Comparison of ENCODE assay signal across 7 cellular contexts in the genomic region with DNA sequence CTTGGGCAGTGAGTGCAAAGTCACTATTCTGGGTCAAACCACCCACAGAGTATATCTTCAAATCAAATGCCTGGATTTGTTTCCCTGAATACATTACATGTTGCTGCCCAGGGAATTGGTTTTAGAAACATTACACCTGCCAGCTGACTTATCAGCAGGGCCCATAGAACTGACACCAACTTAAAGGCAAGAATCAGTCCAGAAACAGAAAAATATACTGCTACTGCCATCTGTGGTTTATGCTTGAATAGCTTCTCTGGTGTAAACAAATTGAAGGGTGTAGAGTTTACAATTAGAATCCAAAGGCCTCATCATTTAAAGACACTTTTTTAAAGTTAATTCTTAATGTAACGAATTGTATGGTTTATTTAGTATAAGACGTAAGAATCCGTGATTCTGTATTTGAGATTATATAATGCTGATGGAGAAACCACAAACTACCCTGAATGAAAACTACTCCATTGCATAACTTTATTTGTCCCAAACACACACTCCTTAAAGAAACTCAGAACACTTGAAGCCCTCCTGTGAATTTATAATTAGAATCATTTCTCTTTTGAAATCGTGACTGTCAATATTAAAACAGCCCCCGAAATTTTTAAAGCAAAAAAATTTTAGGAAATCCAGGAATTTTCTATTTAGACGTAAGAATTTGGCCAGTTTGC. TPM values are rescaled to one million over a fixed set of nuclear protein-coding genes. Genes with fewer than 3 reads are reported as not detected.
DNase-seq lines count a peak whose midpoint lies in the region; FAIRE-seq and TF ChIP-seq lines count a peak whose summit lies in the region.

No MANE protein-coding gene starts in this region.

- H3K27ac ChIP-seq in KMS-11 (no peak overlapping the region), neural progenitor cell (peak overlapping the region; percentile 91)

- H3K4me3 ChIP-seq in KMS-11 (IDR thresholded peaks at IDR 0.05; ENCODE audit: insufficient read depth, low read depth, low read length): no peak overlapping the region
- H3K4me3 ChIP-seq in astrocyte of the cerebellum (ENCODE audit: low read depth, low read length): no peak overlapping the region
- H3K4me3 ChIP-seq in neural progenitor cell: peak overlapping the region; percentile 94

- H3K27me3 Mint-ChIP-seq in neural progenitor cell (ENCODE audit: insufficient read depth, low read depth): peaks cover 4% of the 10 kb centered on the region

- no peaks in the 10 kb centered on the region for H3K9me3 ChIP-seq in neural progenitor cell (ENCODE audit: low read depth)

- no peak overlapping the region for H3K9ac ChIP-seq in KMS-11
- no peak overlapping the region for H3K9ac ChIP-seq in neural progenitor cell

- H4K20me1 ChIP-seq in KMS-11 (ENCODE audit: insufficient read depth) (no peaks in the 10 kb centered on the region; the same call in 1 of the 2 replicates), neural progenitor cell (ENCODE audit: low read depth) (peaks cover 80% of the 10 kb centered on the region)

- H3F3A ChIP-seq in neural progenitor cell (ENCODE audit: low read depth): peaks cover 85% of the 10 kb centered on the region

- H3K4me1 Mint-ChIP-seq in neural progenitor cell: peaks cover 85% of the 10 kb centered on the region

- H3K4me2 ChIP-seq in KMS-11 (no peak overlapping the region), neural progenitor cell (peak overlapping the region; percentile 95)

- 0 out of 2 replicates have a peak, but pooled peaks cover 5% of the 10 kb centered on the region for H3K79me2 ChIP-seq in KMS-11 (ENCODE audit: insufficient read depth, low read depth)
- peaks cover 100% of the 10 kb centered on the region for H3K79me2 ChIP-seq in neural progenitor cell (ENCODE audit: low read depth)

- DNase-seq in astrocyte of the cerebellum (ENCODE audit: low read depth): no peak
- no peak for DNase-seq in neural progenitor cell (ENCODE audit: low spot score)
- DNase-seq in RCC 7860 (ENCODE audit: low spot score): no peak
- DNase-seq in retina: no peak
- no peak for DNase-seq in NK-92 treated with Interleukin-12 subunit alpha and Interleukin-12 subunit beta, amount 100 ng/mL, for 24 hours (lab: John Stamatoyannopoulos, UW)

- TF ChIP-seq CTCF in GM12873 (IDR thresholded peaks at IDR 0.05; ENCODE audit: insufficient read depth, low read depth, low read length, missing control alignments) (peak; percentile 42), KMS-11 (conservative IDR thresholded peaks at IDR 0.05; ENCODE audit: low read depth, low read length) (peak; percentile 29; the same call in 1 of the 2 replicates), astrocyte of the cerebellum (IDR thresholded peaks at IDR 0.05; ENCODE audit: low read depth, low read length, missing control alignments) (peak; percentile 24), neural progenitor cell (IDR thresholded peaks at IDR 0.05) (peak; percentile 35)

- in situ Hi-C loops in astrocyte of the cerebellum (cut with HindIII; ENCODE audit: low sequenced_read_pairs): no loop called here

- no peaks in the 10 kb centered on the region for H3K9me3 Mint-ChIP-seq in neural progenitor cell

- no peak overlapping the region for H3K27ac Mint-ChIP-seq in neural progenitor cell

- H3K4me3 Mint-ChIP-seq in neural progenitor cell: peak overlapping the region; percentile 67

- H3K36me3 ChIP-seq in KMS-11 (ENCODE audit: insufficient read depth) (no peaks in the 10 kb centered on the region), neural progenitor cell (no peaks in the 10 kb centered on the region)

- H3K27me3 ChIP-seq in KMS-11 (ENCODE audit: insufficient read depth, low read depth): peaks cover 6% of the 10 kb centered on the region; the same call in 1 of the 2 replicates
- H3K27me3 ChIP-seq in neural progenitor cell: no peaks in the 10 kb centered on the region

- peaks cover 27% of the 10 kb centered on the region for H3K4me1 ChIP-seq in KMS-11 (ENCODE audit: low read depth, poor library complexity, severe bottlenecking)
- H3K4me1 ChIP-seq in neural progenitor cell: peaks cover 85% of the 10 kb centered on the region

- H3K36me3 Mint-ChIP-seq in neural progenitor cell: no peaks in the 10 kb centered on the region

- no peak for FAIRE-seq in RCC 7860 (lab: Jason Lieb, UNC)

- no peak overlapping the region for H2AFZ ChIP-seq in KMS-11 (ENCODE audit: low read depth)
- no peak overlapping the region for H2AFZ ChIP-seq in neural progenitor cell (replicated peaks)

RNA-seq across cellular contexts. Expression of gene NR6A1, which starts 6.2 kb away (rescaled TPM):
- total RNA-seq in neural progenitor cell (ENCODE audit: low replicate concordance): 302 and 313 TPM in 2 replicates

RNA-seq across cellular contexts. Expression of gene OLFML2A, which starts 12.0 kb away (rescaled TPM):
- total RNA-seq in neural progenitor cell (ENCODE audit: low replicate concordance): 3.1 and 9.0 TPM in 2 replicates
